ENCODE assay signal across 26 cellular contexts in genomic region chr1:223095870-223096269, GRCh38. TPM values are rescaled to one million over a fixed set of nuclear protein-coding genes. Genes with fewer than 3 reads are reported as not detected.
"Had no signal": no experiment of that assay in that cellular context is flagged by ENCODE, and none has a peak within 500 bp of the region (broad histone marks: within the 10 kb centered on the region; RNA-seq: fewer than 3 reads in every experiment).

No MANE protein-coding gene starts in this region.

- ATAC-seq: effector memory CD8-positive, alpha-beta T cell; esophagus mucosa; gastrocnemius medialis; heart right ventricle; left cardiac atrium; left ventricle myocardium superior; lower lobe of right lung had no signal

- H3K4me1 ChIP-seq: colonic mucosa, esophagus squamous epithelium, gastrocnemius medialis, left lung, lower lobe of right lung had no signal

- H3K27ac Mint-ChIP-seq: dendritic cell treated with granulocyte-macrophage colony-stimulating factor and Interleukin-4, amounts not matched to agents 40 ng/mL and 50 ng/mL, for 4 days; effector memory CD8-positive, alpha-beta T cell; endodermal cell had no signal

- H3K9me3 ChIP-seq: colonic mucosa, esophagus squamous epithelium, gastrocnemius medialis, lower lobe of right lung had no signal

- DNase-seq: colonic mucosa; cortex of kidney; effector CD8-positive, alpha-beta T cell; effector memory CD8-positive, alpha-beta T cell; endodermal cell; erythroblast; esophagus squamous epithelium; foreskin fibroblast; foreskin melanocyte; gastrocnemius medialis; glutamatergic neuron; head of caudate nucleus; heart right ventricle; hippocampal formation; left cardiac atrium; left lung; left ventricle myocardium superior; lower lobe of right lung; mesenchymal stem cell; midbrain had no signal

- H3K27ac ChIP-seq: colonic mucosa, epithelial cell of prostate, esophagus squamous epithelium, gastrocnemius medialis, heart right ventricle, left lung, lower lobe of right lung had no signal

- H3K4me3 Mint-ChIP-seq: dendritic cell treated with granulocyte-macrophage colony-stimulating factor and Interleukin-4, amounts not matched to agents 40 ng/mL and 50 ng/mL, for 4 days; effector memory CD8-positive, alpha-beta T cell; endodermal cell had no signal

- H3K27me3 ChIP-seq: colonic mucosa, esophagus squamous epithelium, gastrocnemius medialis, heart right ventricle, left lung had no signal

- H3K27me3 Mint-ChIP-seq: dendritic cell treated with granulocyte-macrophage colony-stimulating factor and Interleukin-4, amounts not matched to agents 40 ng/mL and 50 ng/mL, for 4 days had no signal

- H3K4me3 ChIP-seq: colonic mucosa, esophagus squamous epithelium, gastrocnemius medialis, heart right ventricle, left lung, lower lobe of right lung had no signal

- FAIRE-seq: endometrium, islet of Langerhans, keratinocyte had no signal

- H3K36me3 ChIP-seq: colonic mucosa, esophagus squamous epithelium, gastrocnemius medialis, heart right ventricle, left lung, lower lobe of right lung had no signal

RNA-seq across cellular contexts. Expression of gene TLR5, which starts 47.2 kb away (rescaled TPM):
- total RNA-seq: endodermal cell had no signal
